ENCODE assay signal across 24 cellular contexts in the genomic region with DNA sequence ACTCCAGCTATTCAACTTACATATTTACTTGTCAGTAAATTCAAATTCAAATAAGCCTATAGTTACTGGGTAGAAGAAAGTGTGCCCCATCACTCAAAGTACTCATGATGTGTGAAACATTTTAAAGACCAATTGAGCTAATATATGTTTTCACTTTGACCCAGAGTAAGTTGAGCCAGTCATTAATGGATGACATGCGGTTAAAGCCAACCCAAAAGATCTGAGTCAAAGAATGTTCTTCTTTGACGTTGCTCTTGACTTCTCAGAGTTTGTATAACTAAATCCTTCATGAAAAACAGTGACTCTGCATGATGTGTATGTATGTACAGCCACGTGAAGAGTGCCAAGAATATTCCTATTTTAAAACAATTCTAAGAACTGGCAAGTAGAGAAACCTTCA.
A peak's percentile ranks its signal among the peaks of the same experiment; 100 is the strongest.
DNase-seq lines count a peak whose midpoint lies in the region; ATAC-seq and TF ChIP-seq lines count a peak whose summit lies in the region.
"Had no signal": no experiment of that assay in that cellular context is flagged by ENCODE, and none has a peak within 500 bp of the region (broad histone marks: within the 10 kb centered on the region; RNA-seq: fewer than 3 reads in every experiment).

No MANE protein-coding gene starts in this region.

- H3K36me3 ChIP-seq in GM06990 (ENCODE audit: control insufficient read depth, insufficient read depth, low read length) (no peaks in the 10 kb centered on the region), OCI-LY3 (replicated peaks; ENCODE audit: low read depth, low read length) (no peaks in the 10 kb centered on the region), esophagus squamous epithelium (no peaks in the 10 kb centered on the region)
- no peaks in the 10 kb centered on the region for H3K36me3 ChIP-seq in naive thymus-derived CD4-positive, alpha-beta T cell (ENCODE audit: control insufficient read depth in 2 of 3, insufficient read depth in 3 of 3, low read length in 3 of 3)
- H3K36me3 ChIP-seq: BLaER1, gastrocnemius medialis, SJSA1, upper lobe of left lung had no signal

- H3K36me3 Mint-ChIP-seq in Calu3 (ENCODE audit: insufficient read depth, unreplicated experiment): no peaks in the 10 kb centered on the region
- H3K36me3 Mint-ChIP-seq in naive thymus-derived CD4-positive, alpha-beta T cell: no peaks in the 10 kb centered on the region
- H3K36me3 Mint-ChIP-seq: activated CD8-positive, alpha-beta memory T cell treated with anti-CD3 and anti-CD28 coated beads, Interleukin-2, amount 10 ng/mL, durations not matched to agents 7 days and 5 days; activated naive CD8-positive, alpha-beta T cell treated with anti-CD3 and anti-CD28 coated beads, Interleukin-2, amount 10 ng/mL, durations not matched to agents 7 days and 5 days had no signal

- CTCF ChIA-PET in Calu3 (lab: Charles Lee): interaction anchor here (1.6 kb wide), 1 partner anchor 15 kb away, joined by 3 read pairs; no protein-coding TSS in a partner anchor
- CTCF ChIA-PET in naive thymus-derived CD4-positive, alpha-beta T cell (lab: Charles Lee): no interaction called here

- H3K27ac ChIP-seq in OCI-LY3 (ENCODE audit: low read length): peak overlapping the region; percentile 61
- H3K27ac ChIP-seq in naive thymus-derived CD4-positive, alpha-beta T cell (ENCODE audit: low read depth, low read length): no peak overlapping the region
- H3K27ac ChIP-seq in esophagus squamous epithelium: no peak overlapping the region
- H3K27ac ChIP-seq: BLaER1, gastrocnemius medialis, SJSA1, upper lobe of left lung had no signal

- 44 to 49% methylated on average over 3 of the region's 3 CpGs for WGBS in esophagus squamous epithelium, 2 donors

- no peak overlapping the region for H2AFZ ChIP-seq in OCI-LY3 (ENCODE audit: low read depth, low read length)

- no TSS peak for BruUV-seq in Calu3 (replicated peaks; lab: Mats Ljungman, UMichigan)

- H3K27me3 ChIP-seq in GM06990 (replicated peaks; ENCODE audit: control insufficient read depth, insufficient read depth, low read length) (no peaks in the 10 kb centered on the region), OCI-LY3 (ENCODE audit: low read depth, low read length) (peaks cover 40% of the 10 kb centered on the region), esophagus squamous epithelium (no peaks in the 10 kb centered on the region)
- no peaks in the 10 kb centered on the region for H3K27me3 ChIP-seq in naive thymus-derived CD4-positive, alpha-beta T cell (ENCODE audit: control insufficient read depth in 2 of 2, insufficient read depth in 2 of 2, low read length in 2 of 2)
- H3K27me3 ChIP-seq: BLaER1, gastrocnemius medialis, SJSA1, upper lobe of left lung had no signal

- no peak overlapping the region for H3K4me3 Mint-ChIP-seq in Calu3 (ENCODE audit: low read depth, unreplicated experiment)
- H3K4me3 Mint-ChIP-seq in naive thymus-derived CD4-positive, alpha-beta T cell: no peak overlapping the region
- H3K4me3 Mint-ChIP-seq: activated CD4-positive, alpha-beta T cell treated with anti-CD3 and anti-CD28 coated beads, Interleukin-2, amount 10 ng/mL, durations not matched to agents 24 days and 14 days; activated CD8-positive, alpha-beta memory T cell treated with anti-CD3 and anti-CD28 coated beads, Interleukin-2, amount 10 ng/mL, durations not matched to agents 7 days and 5 days; activated naive CD8-positive, alpha-beta T cell treated with anti-CD3 and anti-CD28 coated beads, Interleukin-2, amount 10 ng/mL, durations not matched to agents 7 days and 5 days had no signal

- no peak overlapping the region for H3K27ac Mint-ChIP-seq in Calu3 (ENCODE audit: unreplicated experiment)
- no peak overlapping the region for H3K27ac Mint-ChIP-seq in naive thymus-derived CD4-positive, alpha-beta T cell
- H3K27ac Mint-ChIP-seq: activated CD4-positive, alpha-beta T cell treated with anti-CD3 and anti-CD28 coated beads, Interleukin-2, amount 10 ng/mL, durations not matched to agents 24 days and 14 days; activated CD8-positive, alpha-beta memory T cell treated with anti-CD3 and anti-CD28 coated beads, Interleukin-2, amount 10 ng/mL, durations not matched to agents 7 days and 5 days; activated naive CD8-positive, alpha-beta T cell treated with anti-CD3 and anti-CD28 coated beads, Interleukin-2, amount 10 ng/mL, durations not matched to agents 7 days and 5 days had no signal

- no peaks in the 10 kb centered on the region for H3K4me1 Mint-ChIP-seq in Calu3 (ENCODE audit: low read depth, unreplicated experiment)
- no peaks in the 10 kb centered on the region for H3K4me1 Mint-ChIP-seq in naive thymus-derived CD4-positive, alpha-beta T cell
- H3K4me1 Mint-ChIP-seq: activated CD4-positive, alpha-beta T cell treated with anti-CD3 and anti-CD28 coated beads, Interleukin-2, amount 10 ng/mL, durations not matched to agents 24 days and 14 days; activated CD8-positive, alpha-beta memory T cell treated with anti-CD3 and anti-CD28 coated beads, Interleukin-2, amount 10 ng/mL, durations not matched to agents 7 days and 5 days; activated naive CD8-positive, alpha-beta T cell treated with anti-CD3 and anti-CD28 coated beads, Interleukin-2, amount 10 ng/mL, durations not matched to agents 7 days and 5 days had no signal

- peak overlapping the region; percentile 90 for H3K4me2 ChIP-seq in OCI-LY3 (ENCODE audit: low read length)
- H3K4me2 ChIP-seq: BLaER1 had no signal

- H3K9me3 Mint-ChIP-seq in Calu3 (ENCODE audit: low read depth, unreplicated experiment): no peaks in the 10 kb centered on the region
- peaks cover 0 to 15% (median 2%) of the 10 kb centered on the region in 11 donors for H3K9me3 Mint-ChIP-seq in naive thymus-derived CD4-positive, alpha-beta T cell

- ATAC-seq in GM19351 (IDR thresholded peaks at IDR 0.05; ENCODE audit: unreplicated experiment): peak; percentile 29
- ATAC-seq in HG03095 (IDR thresholded peaks at IDR 0.05; ENCODE audit: unreplicated experiment): peak; percentile 55
- no peak for ATAC-seq in GM21737 (IDR thresholded peaks at IDR 0.05; ENCODE audit: unreplicated experiment)
- no peak for ATAC-seq in naive thymus-derived CD4-positive, alpha-beta T cell
- ATAC-seq: activated CD8-positive, alpha-beta memory T cell treated with anti-CD3 and anti-CD28 coated beads, Interleukin-2, amount 10 ng/mL, durations not matched to agents 7 days and 5 days; gastrocnemius medialis; K562; Panc1 had no signal

- no peak overlapping the region for H3K9ac ChIP-seq in OCI-LY3 (ENCODE audit: low read length)
- H3K9ac ChIP-seq: BLaER1 had no signal

- H3K4me1 ChIP-seq in OCI-LY3 (ENCODE audit: low read length): peaks cover 38% of the 10 kb centered on the region
- no peaks in the 10 kb centered on the region for H3K4me1 ChIP-seq in naive thymus-derived CD4-positive, alpha-beta T cell (ENCODE audit: control insufficient read depth in 2 of 2, insufficient read depth in 2 of 2, low read length in 2 of 2)
- H3K4me1 ChIP-seq in esophagus squamous epithelium: no peaks in the 10 kb centered on the region
- H3K4me1 ChIP-seq: BLaER1, Caco-2, gastrocnemius medialis, SJSA1, upper lobe of left lung had no signal

- H4K20me1 ChIP-seq in OCI-LY3 (ENCODE audit: insufficient read depth, low read length): no peaks in the 10 kb centered on the region; the same call in 1 of the 2 replicates
- H4K20me1 ChIP-seq: BLaER1 had no signal

- no peaks in the 10 kb centered on the region for H3K79me2 ChIP-seq in OCI-LY3 (ENCODE audit: low read length)

- H3K9me3 ChIP-seq in OCI-LY3 (ENCODE audit: insufficient read depth, low read length) (no peaks in the 10 kb centered on the region), esophagus squamous epithelium (no peaks in the 10 kb centered on the region)
- H3K9me3 ChIP-seq in naive thymus-derived CD4-positive, alpha-beta T cell (ENCODE audit: control insufficient read depth in 2 of 3, low read length in 3 of 3): no peaks in the 10 kb centered on the region
- H3K9me3 ChIP-seq: Caco-2, gastrocnemius medialis, SJSA1, upper lobe of left lung had no signal

- POLR2A ChIA-PET in naive thymus-derived CD4-positive, alpha-beta T cell (lab: Charles Lee): no interaction called here

- H3K27me3 Mint-ChIP-seq in Calu3 (ENCODE audit: unreplicated experiment): no peaks in the 10 kb centered on the region
- peaks cover 0 to 4% (median 0%) of the 10 kb centered on the region in 5 donors for H3K27me3 Mint-ChIP-seq in naive thymus-derived CD4-positive, alpha-beta T cell
- H3K27me3 Mint-ChIP-seq: activated CD4-positive, alpha-beta T cell treated with anti-CD3 and anti-CD28 coated beads, Interleukin-2, amount 10 ng/mL, durations not matched to agents 24 days and 14 days; activated CD8-positive, alpha-beta memory T cell treated with anti-CD3 and anti-CD28 coated beads, Interleukin-2, amount 10 ng/mL, durations not matched to agents 7 days and 5 days; activated naive CD8-positive, alpha-beta T cell treated with anti-CD3 and anti-CD28 coated beads, Interleukin-2, amount 10 ng/mL, durations not matched to agents 7 days and 5 days had no signal

- intact Hi-C loops in Calu3 (cut with micrococcal nuclease; ENCODE audit: unreplicated experiment) (no loop called here), esophagus squamous epithelium (cut with DNase I) (no loop called here)
- intact Hi-C loops in naive thymus-derived CD4-positive, alpha-beta T cell (cut with micrococcal nuclease): no loop called here

- TF ChIP-seq CTCF in GM06990 (IDR thresholded peaks at IDR 0.05; ENCODE audit: insufficient read depth, low read length, poor library complexity, severe bottlenecking) (no peak), OCI-LY3 (IDR thresholded peaks at IDR 0.05; ENCODE audit: low read depth, low read length) (no peak), Calu3 (IDR thresholded peaks at IDR 0.05; ENCODE audit: unreplicated experiment) (no peak), esophagus squamous epithelium (IDR thresholded peaks at IDR 0.05) (no peak)

- no peak overlapping the region for H3K4me3 ChIP-seq in GM06990 (replicated peaks; ENCODE audit: low read depth, low read length)
- H3K4me3 ChIP-seq in OCI-LY3 (ENCODE audit: low read length): peak overlapping the region; percentile 59; the same call in 1 of the 2 replicates
- no peak overlapping the region for H3K4me3 ChIP-seq in naive thymus-derived CD4-positive, alpha-beta T cell (ENCODE audit: low read length)
- H3K4me3 ChIP-seq in esophagus squamous epithelium: no peak overlapping the region
- H3K4me3 ChIP-seq: BLaER1, gastrocnemius medialis, K562, SJSA1, upper lobe of left lung had no signal

- peak; percentile 61 for DNase-seq in GM06990 (ENCODE audit: extremely low read depth, insufficient read length)
- no peak for DNase-seq in Calu3
- no peak for DNase-seq in naive thymus-derived CD4-positive, alpha-beta T cell
- DNase-seq in esophagus squamous epithelium (lab: John Stamatoyannopoulos, UW): no peak
- DNase-seq: activated CD4-positive, alpha-beta T cell treated with anti-CD3 and anti-CD28 coated beads, Interleukin-2, amount 10 ng/mL, durations not matched to agents 24 days and 14 days; activated CD8-positive, alpha-beta memory T cell treated with anti-CD3 and anti-CD28 coated beads, Interleukin-2, amount 10 ng/mL, durations not matched to agents 7 days and 5 days; activated naive CD8-positive, alpha-beta T cell treated with anti-CD3 and anti-CD28 coated beads, Interleukin-2, amount 10 ng/mL, durations not matched to agents 7 days and 5 days; Caco-2; effector CD4-positive, alpha-beta T cell; erythroblast; gastrocnemius medialis; NCI-H1694; occipital lobe; retina; stimulated activated CD4-positive, alpha-beta T cell treated with anti-CD3 and anti-CD28 coated beads, Interleukin-12 subunit alpha, Interleukin-12 subunit beta, amount 100 ng/mL, for 4 hours; upper lobe of left lung had no signal

- no peak for TF ChIP-seq POLR2A in esophagus squamous epithelium (IDR thresholded peaks at IDR 0.05)

Comparison
In these comparisons a context has a peak if more than half of its experiments do, and no peak if none do; other contexts are left out.
1. ATAC-seq: peak in GM19351 (single experiment) and HG03095 (single experiment); none in GM21737 (single experiment) and naive thymus-derived CD4-positive, alpha-beta T cell (single experiment).